ENCODE assay signal across 21 cellular contexts in genomic region chr17:208429-208828, GRCh38. TPM values are rescaled to one million over a fixed set of nuclear protein-coding genes. Genes with fewer than 3 reads are reported as not detected.
"Had no signal": no experiment of that assay in that cellular context is flagged by ENCODE, and none has a peak within 500 bp of the region (broad histone marks: within the 10 kb centered on the region; RNA-seq: fewer than 3 reads in every experiment).

No MANE protein-coding gene starts in this region.

- H3K27ac ChIP-seq: esophagus muscularis mucosa, gastrocnemius medialis, heart right ventricle, ovary, tibial artery, upper lobe of right lung had no signal

- ATAC-seq: gastrocnemius medialis; heart right ventricle; left lobe of liver; naive thymus-derived CD8-positive, alpha-beta T cell; right cardiac atrium; stimulated activated memory B cell treated with anti-CD40 and anti-IgM and Interleukin-4, amounts not matched to agents 10 μg/mL and 1 μg/mL and 100 μg/mL, for 72 hours; upper lobe of right lung had no signal

- H3K4me3 ChIP-seq: dorsolateral prefrontal cortex, esophagus muscularis mucosa, gastrocnemius medialis, heart right ventricle, ovary, tibial artery, upper lobe of right lung had no signal

- H3K36me3 ChIP-seq: gastrocnemius medialis, ovary, upper lobe of right lung had no signal

- DNase-seq: central memory CD4-positive, alpha-beta T cell; cortex of kidney; dorsolateral prefrontal cortex; effector CD8-positive, alpha-beta T cell; gastrocnemius medialis; heart right ventricle; hypothalamus; mammary epithelial cell; naive thymus-derived CD8-positive, alpha-beta T cell; ovary; stimulated activated CD4-positive, alpha-beta T cell treated with anti-CD3 and anti-CD28 coated beads, Interleukin-15, amount 100 ng/mL, for 24 hours; stimulated activated CD4-positive, alpha-beta T cell treated with anti-CD3 and anti-CD28 coated beads, Interleukin-1b, Interleukin-23, amount 100 ng/mL, for 48 hours; stimulated activated CD4-positive, alpha-beta T cell treated with anti-CD3 and anti-CD28 coated beads, Interleukin-4, amount 100 ng/mL, for 24 hours; tibial artery; upper lobe of right lung had no signal

- H3K4me1 ChIP-seq: esophagus muscularis mucosa, gastrocnemius medialis, tibial artery, upper lobe of right lung had no signal

- H3K9me3 ChIP-seq: esophagus muscularis mucosa, gastrocnemius medialis, ovary, tibial artery, upper lobe of right lung had no signal

- H3K27me3 ChIP-seq: gastrocnemius medialis, ovary, upper lobe of right lung had no signal

RNA-seq across cellular contexts. Expression of gene DOC2B, which starts 27.0 kb away (rescaled TPM):
- total RNA-seq: fibroblast of villous mesenchyme had no signal
- polyA plus RNA-seq: keratinocyte; mammary epithelial cell; naive thymus-derived CD8-positive, alpha-beta T cell had no signal
